In the genomic region with DNA sequence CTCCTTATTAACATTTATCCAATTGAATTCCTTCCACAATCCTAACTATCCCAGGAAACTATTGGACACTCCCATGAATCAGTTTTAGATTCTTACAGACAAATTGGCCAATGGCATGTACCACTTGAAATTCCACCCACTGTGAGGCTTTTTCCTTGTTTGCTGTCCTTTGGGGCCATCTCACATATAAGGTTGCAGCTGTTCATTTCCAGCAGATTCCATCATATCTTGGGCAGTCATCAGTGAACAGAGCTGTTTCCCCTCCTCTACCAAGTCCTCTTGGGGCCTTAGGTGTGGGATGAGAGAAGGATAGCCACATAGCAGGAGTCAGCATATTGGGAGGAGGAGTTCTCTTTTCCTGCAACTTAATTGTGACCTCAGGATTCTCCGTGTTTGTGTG, we compare ENCODE assay signal across 19 cellular contexts.
DNase-seq lines count a peak whose midpoint lies in the region; ATAC-seq and TF ChIP-seq lines count a peak whose summit lies in the region.
"Had no signal": no experiment of that assay in that cellular context is flagged by ENCODE, and none has a peak within 500 bp of the region (broad histone marks: within the 10 kb centered on the region; RNA-seq: fewer than 3 reads in every experiment).

No MANE protein-coding gene starts in this region.

- H4K20me1 ChIP-seq in IMR-90 (ENCODE audit: insufficient read depth, low read length), result no peaks in the 10 kb centered on the region
- H4K20me1 ChIP-seq in fibroblast of lung (ENCODE audit: control insufficient read depth, extremely low read depth, insufficient read depth, low read length), result no peaks in the 10 kb centered on the region

- H3K79me2 ChIP-seq in fibroblast of lung (ENCODE audit: control insufficient read depth, insufficient read depth, low read length), result no peaks in the 10 kb centered on the region

- no peak for TF ChIP-seq POLR2A in IMR-90 (IDR thresholded peaks at IDR 0.05; ENCODE audit: low read depth, low read length)
- TF ChIP-seq POLR2A in prostate gland (IDR thresholded peaks at IDR 0.05), result no peak

- TF ChIP-seq CTCF in IMR-90 (conservative IDR thresholded peaks at IDR 0.05; ENCODE audit: low read depth, low read length), result no peak
- no peak for TF ChIP-seq CTCF in fibroblast of lung (conservative IDR thresholded peaks at IDR 0.05 in 1 of 2, IDR thresholded peaks at IDR 0.05 in 1 of 2; ENCODE audit: low read depth in 1 of 2, low read length in 2 of 2)
- TF ChIP-seq CTCF in osteocyte (IDR thresholded peaks at IDR 0.05), result no peak
- TF ChIP-seq CTCF in prostate gland (IDR thresholded peaks at IDR 0.05), result no peak

- no peak overlapping the region for H2AK9ac ChIP-seq in IMR-90 (replicated peaks; ENCODE audit: low read depth, low read length, poor library complexity)

- H3K4me3 Mint-ChIP-seq in osteocyte (ENCODE audit: unreplicated experiment), result no peak overlapping the region
- H3K4me3 Mint-ChIP-seq: CD4-positive, CD25-positive, alpha-beta regulatory T cell had no signal

- H3K9me3 Mint-ChIP-seq in osteocyte (ENCODE audit: unreplicated experiment), result no peaks in the 10 kb centered on the region

- H4K91ac ChIP-seq in IMR-90 (ENCODE audit: insufficient read depth, low read depth, low read length), result peak overlapping the region; percentile 94

- peaks cover 0 to 8% of the 10 kb centered on the region in 2 experiments; a peak in 2 of 4 replicates for H3K79me1 ChIP-seq in IMR-90 (ENCODE audit: low read depth in 1 of 2, low read length in 2 of 2)

- no peak for TF ChIP-seq RAD21 in IMR-90 (IDR thresholded peaks at IDR 0.05; ENCODE audit: low read length)

- peak overlapping the region; percentile 99 for H2BK120ac ChIP-seq in IMR-90 (ENCODE audit: low read depth, low read length)

- H3K4me2 ChIP-seq in IMR-90 (ENCODE audit: low read depth, low read length), result no peak overlapping the region
- H3K4me2 ChIP-seq in fibroblast of lung (ENCODE audit: extremely low read depth, insufficient read depth, low read length), result no peak overlapping the region
- H3K4me2 ChIP-seq: SK-N-SH had no signal

- H3K9ac ChIP-seq in IMR-90 (ENCODE audit: low read depth, low read length) (no peak overlapping the region), fibroblast of lung (ENCODE audit: insufficient read depth, low read length) (no peak overlapping the region)
- H3K9ac ChIP-seq: SK-N-SH had no signal

- H3K9me1 ChIP-seq in IMR-90 (ENCODE audit: insufficient read depth, low read length), result peaks cover 14% of the 10 kb centered on the region

- H3K14ac ChIP-seq in IMR-90 (replicated peaks; ENCODE audit: low read depth, low read length), result peak overlapping the region; percentile 92

- H4K8ac ChIP-seq in IMR-90 (ENCODE audit: low read depth in 2 of 2, low read length in 2 of 2), result peak overlapping the region; percentile 76 to 95

- ATAC-seq in IMR-90 (ENCODE audit: low read depth), result no peak
- ATAC-seq: Right ventricle myocardium inferior had no signal

- H2BK15ac ChIP-seq in IMR-90 (ENCODE audit: low read depth, low read length), result peak overlapping the region; percentile 98

- H4K5ac ChIP-seq in IMR-90 (ENCODE audit: low read depth, low read length), result peak overlapping the region; percentile 98; the same call in 1 of the 2 replicates

- no peak overlapping the region for H2AFZ ChIP-seq in IMR-90 (replicated peaks; ENCODE audit: low read length, poor library complexity)
- no peak overlapping the region for H2AFZ ChIP-seq in fibroblast of lung (ENCODE audit: low read length)

- H3K36me3 Mint-ChIP-seq in osteocyte (ENCODE audit: unreplicated experiment), result no peaks in the 10 kb centered on the region
- H3K36me3 Mint-ChIP-seq: CD4-positive, CD25-positive, alpha-beta regulatory T cell had no signal

- no peaks in the 10 kb centered on the region for H3K9me3 ChIP-seq in IMR-90 (ENCODE audit: control insufficient read depth, insufficient read depth, low read length)
- H3K9me3 ChIP-seq in fibroblast of lung (ENCODE audit: control insufficient read depth, insufficient read depth, low read depth, low read length), result no peaks in the 10 kb centered on the region
- no peaks in the 10 kb centered on the region for H3K9me3 ChIP-seq in prostate gland
- H3K9me3 ChIP-seq: Caco-2, HAP-1, SK-N-SH had no signal

- H2BK5ac ChIP-seq in IMR-90 (ENCODE audit: low read depth, low read length, poor library complexity, severe bottlenecking), result peak overlapping the region; percentile 96

- H3K36me3 ChIP-seq in IMR-90 (ENCODE audit: control insufficient read depth, insufficient read depth, low read length) (no peaks in the 10 kb centered on the region), fibroblast of lung (ENCODE audit: control insufficient read depth, insufficient read depth, low read length) (no peaks in the 10 kb centered on the region), prostate gland (no peaks in the 10 kb centered on the region)
- H3K36me3 ChIP-seq: HAP-1 had no signal

- in situ Hi-C loops in ACHN (cut with HindIII; ENCODE audit: low pct_ligation_motif_present, low pct_unique_long_range_greater_than_20kb, low sequenced_read_pairs) (no loop called here), IMR-90 (cut with MboI; ENCODE audit: low sequenced_read_pairs) (no loop called here)

- H3K4ac ChIP-seq in IMR-90 (ENCODE audit: low read depth, low read length), result peak overlapping the region; percentile 99

- H3K4me1 ChIP-seq in IMR-90 (ENCODE audit: control insufficient read depth, insufficient read depth, low read length) (peaks cover 20% of the 10 kb centered on the region), fibroblast of lung (ENCODE audit: control insufficient read depth, extremely low read depth, insufficient read depth, low read length) (peaks cover 6% of the 10 kb centered on the region), prostate gland (replicated peaks) (no peaks in the 10 kb centered on the region)
- H3K4me1 ChIP-seq: Caco-2, HAP-1 had no signal

- DNase-seq in ACHN (peak; percentile 90), IMR-90 (peak; percentile 19), fibroblast of lung (ENCODE audit: low read depth in 2 of 2) (peak in 1 of 2 donors; percentile 36), osteocyte (ENCODE audit: extremely low spot score, unreplicated experiment) (no peak), dermis blood vessel endothelial cell (no peak), CD1c-positive myeloid dendritic cell (ENCODE audit: extremely low spot score) (no peak), putamen (ENCODE audit: low spot score) (no peak), prostate gland (ENCODE audit: low spot score) (no peak)
- DNase-seq: Caco-2; CD4-positive, CD25-positive, alpha-beta regulatory T cell; KG1; NCI-H1092; NCI-H146; NCI-H2081 treated with DMSO at 0.1 percent for 48 hours; NCI-H510A; SK-N-SH had no signal

- peak overlapping the region; percentile 62; the same call in 1 of the 2 replicates for H3K56ac ChIP-seq in IMR-90 (ENCODE audit: extremely low read depth, insufficient read depth, low read length)

- no peaks in the 10 kb centered on the region for H3K27me3 ChIP-seq in IMR-90 (ENCODE audit: control insufficient read depth, insufficient read depth, low read length)
- no peaks in the 10 kb centered on the region for H3K27me3 ChIP-seq in fibroblast of lung (ENCODE audit: control insufficient read depth, insufficient read depth, low read length)
- H3K27me3 ChIP-seq in prostate gland (replicated peaks; ENCODE audit: insufficient read depth), result no peaks in the 10 kb centered on the region

- POLR2A ChIA-PET in IMR-90 (lab: Charles Lee; ENCODE audit: unreplicated experiment), result no interaction called here

- no CpG with 5 or more reads among the region's 1 CpG for WGBS in IMR-90 (ENCODE audit: extremely low coverage in 2 of 2, insufficient read length in 1 of 2), 2 experiments
- 92% methylated on average over 1 of the region's 1 CpG for WGBS in prostate gland

- intact Hi-C loops in IMR-90 (cut with micrococcal nuclease) (loop anchor here (2.0 kb wide), 2 partner anchors 31 to 821 kb away; a partner anchor contains a TSS), prostate gland (cut with DNase I) (no loop called here)

- peak overlapping the region; percentile 99 for H2BK20ac ChIP-seq in IMR-90 (ENCODE audit: low read depth, low read length)

- no peak overlapping the region; the same call in 1 of the 2 replicates for H3K27ac ChIP-seq in IMR-90 (ENCODE audit: insufficient read depth, low read length)
- peak overlapping the region; percentile 70 for H3K27ac ChIP-seq in fibroblast of lung (ENCODE audit: insufficient read depth, low read length)
- H3K27ac ChIP-seq in prostate gland, result no peak overlapping the region
- H3K27ac ChIP-seq: HL-60 had no signal

- no TSS peak for BruUV-seq in IMR-90 (replicated peaks; lab: Mats Ljungman, UMichigan)

- dilution Hi-C loops in IMR-90 (cut with HindIII; ENCODE audit: low sequenced_read_pairs, unreplicated experiment), result no loop called here

- no peak overlapping the region for H3K4me3 ChIP-seq in IMR-90 (ENCODE audit: insufficient read depth, low read depth, low read length)
- H3K4me3 ChIP-seq in fibroblast of lung (replicated peaks in 1 of 4; ENCODE audit: control extremely low read depth in 1 of 4, insufficient read depth in 1 of 4, low read depth in 3 of 4, low read length in 4 of 4), result no peak overlapping the region
- no peak overlapping the region for H3K4me3 ChIP-seq in prostate gland
- H3K4me3 ChIP-seq: HAP-1 had no signal

- H3K27ac Mint-ChIP-seq in osteocyte (ENCODE audit: unreplicated experiment), result peak overlapping the region; percentile 78
- H3K27ac Mint-ChIP-seq: CD4-positive, CD25-positive, alpha-beta regulatory T cell had no signal

- peaks cover 39% of the 10 kb centered on the region for H3K4me1 Mint-ChIP-seq in osteocyte (ENCODE audit: unreplicated experiment)
- H3K4me1 Mint-ChIP-seq: CD4-positive, CD25-positive, alpha-beta regulatory T cell had no signal

- peak overlapping the region; percentile 97 for H2AK5ac ChIP-seq in IMR-90 (ENCODE audit: low read depth, low read length)

- CTCF ChIA-PET in IMR-90 (lab: Yijun Ruan, JAX), result no interaction called here

- no peaks in the 10 kb centered on the region for H3K27me3 Mint-ChIP-seq in osteocyte (ENCODE audit: unreplicated experiment)
- H3K27me3 Mint-ChIP-seq: CD4-positive, CD25-positive, alpha-beta regulatory T cell had no signal

- peak overlapping the region; percentile 89; the same call in 1 of the 2 replicates for H3K23ac ChIP-seq in IMR-90 (ENCODE audit: low read depth, low read length)

- peak overlapping the region; percentile 97; the same call in 1 of the 2 replicates for H3K18ac ChIP-seq in IMR-90 (ENCODE audit: low read depth, low read length)

TF ChIP-seq in IMR-90, 13 proteins besides CTCF, POLR2A, EP300 and RAD21 (continues in another document):
- no peak for TF ChIP-seq SMC3 (IDR thresholded peaks at IDR 0.05; ENCODE audit: low read depth, low read length)
- no peak for TF ChIP-seq FOS (IDR thresholded peaks at IDR 0.05; ENCODE audit: low read depth, low read length)
- TF ChIP-seq NFE2L2 (IDR thresholded peaks at IDR 0.05; ENCODE audit: low read depth, low read length), result no peak
- TF ChIP-seq, protein P1, sequence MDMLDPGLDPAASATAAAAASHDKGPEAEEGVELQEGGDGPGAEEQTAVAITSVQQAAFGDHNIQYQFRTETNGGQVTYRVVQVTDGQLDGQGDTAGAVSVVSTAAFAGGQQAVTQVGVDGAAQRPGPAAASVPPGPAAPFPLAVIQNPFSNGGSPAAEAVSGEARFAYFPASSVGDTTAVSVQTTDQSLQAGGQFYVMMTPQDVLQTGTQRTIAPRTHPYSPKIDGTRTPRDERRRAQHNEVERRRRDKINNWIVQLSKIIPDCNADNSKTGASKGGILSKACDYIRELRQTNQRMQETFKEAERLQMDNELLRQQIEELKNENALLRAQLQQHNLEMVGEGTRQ (IDR thresholded peaks at IDR 0.05; ENCODE audit: low read depth, low read length), result no peak

Comparison
In these comparisons a context has a peak if more than half of its experiments do, and no peak if none do; other contexts are left out.
1. DNase-seq: peak in ACHN (single experiment) and IMR-90 (single experiment); none in osteocyte (single experiment), dermis blood vessel endothelial cell (single experiment), CD1c-positive myeloid dendritic cell (single experiment), putamen (single experiment) and prostate gland (single experiment).